In genomic region chr13:32428581-32429072, GRCh38 we compare ENCODE assay signal across 8 cellular contexts. TPM values are rescaled to one million over a fixed set of nuclear protein-coding genes. Genes with fewer than 3 reads are reported as not detected.
DNase-seq lines count a peak whose midpoint lies in the region; ATAC-seq and TF ChIP-seq lines count a peak whose summit lies in the region.

No MANE protein-coding gene starts in this region.

- DNase-seq in GM23338 (ENCODE audit: low spot score) (no peak), T-cell (peak in 1 of 34 experiments; percentile 11), fibroblast of the aortic adventitia (ENCODE audit: low read depth) (no peak), prostate gland (ENCODE audit: low spot score) (peak; percentile 9), LoVo (ENCODE audit: low spot score) (no peak), DMS153 treated with DMSO at 0.1 percent for 48 hours (lab: John Stamatoyannopoulos, UW; ENCODE audit: unreplicated experiment) (no peak), iPS-NIHi7 (ENCODE audit: extremely low spot score) (no peak)

- intact Hi-C loops in prostate gland (cut with DNase I) = no loop called here

- H3K36me3 ChIP-seq in GM23338 (ENCODE audit: insufficient read depth) = no peaks in the 10 kb centered on the region
- no peaks in the 10 kb centered on the region for H3K36me3 ChIP-seq in prostate gland

- no peak overlapping the region for H3K27ac Mint-ChIP-seq in GM23338
- H3K27ac Mint-ChIP-seq in T-cell = peak overlapping the region; percentile 92 to 96

- H3K9me3 Mint-ChIP-seq in GM23338 (no peaks in the 10 kb centered on the region; the same call in 2 of the 3 replicates), T-cell (no peaks in the 10 kb centered on the region)

- peaks cover 18% of the 10 kb centered on the region for H3K27me3 ChIP-seq in GM23338 (ENCODE audit: insufficient read depth)
- no peaks in the 10 kb centered on the region for H3K27me3 ChIP-seq in prostate gland (replicated peaks; ENCODE audit: insufficient read depth)

- POLR2A ChIA-PET in T-cell (lab: Charles Lee) = interaction anchor here (0.6 to 2.1 kb wide), 11 partner anchors 10 to 1285 kb away, joined by 3 to 7 read pairs (median 4); partner anchors contain the start of genes N4BP2L2 (in 2 of the 2), BRCA2 (in 1 of the 2) and ZAR1L (in 1 of the 2)

- TF ChIP-seq CTCF in GM23338 (conservative IDR thresholded peaks at IDR 0.05; ENCODE audit: low read depth in 2 of 2) = no peak
- TF ChIP-seq CTCF in fibroblast of the aortic adventitia (IDR thresholded peaks at IDR 0.05; ENCODE audit: insufficient read depth, low read length) = no peak
- no peak for TF ChIP-seq CTCF in prostate gland (IDR thresholded peaks at IDR 0.05)

- H3K27ac ChIP-seq in GM23338 (ENCODE audit: low read depth) (no peak overlapping the region; the same call in 1 of the 2 replicates), prostate gland (peak overlapping the region; percentile 89 to 92)

- H3K9me3 ChIP-seq in prostate gland = no peaks in the 10 kb centered on the region

- peaks cover 14% of the 10 kb centered on the region; the same call in 1 of the 2 replicates for H3F3A ChIP-seq in GM23338 (replicated peaks; ENCODE audit: low read depth)

- no peak for TF ChIP-seq POLR2A in prostate gland (IDR thresholded peaks at IDR 0.05)

- peak overlapping the region; percentile 95 for H3K4me2 ChIP-seq in GM23338

- H2AFZ ChIP-seq in GM23338 = peak overlapping the region; percentile 99

- H3K4me1 ChIP-seq in GM23338 (ENCODE audit: insufficient read depth) = peaks cover 18% of the 10 kb centered on the region
- H3K4me1 ChIP-seq in prostate gland (replicated peaks) = no peaks in the 10 kb centered on the region

- 0 out of 2 replicates have a peak, but pooled peaks cover 7% of the 10 kb centered on the region for H3K79me2 ChIP-seq in GM23338 (replicated peaks; ENCODE audit: insufficient read depth)

- H3K36me3 Mint-ChIP-seq in GM23338 (ENCODE audit: low read depth) (no peaks in the 10 kb centered on the region; the same call in 2 of the 3 replicates), T-cell (peaks cover 16% of the 10 kb centered on the region)

- H3K4me1 Mint-ChIP-seq in GM23338 (peaks cover 25% of the 10 kb centered on the region), T-cell (peaks cover 35 to 37% (median 35%) of the 10 kb centered on the region in 3 donors)

- H3K9me2 ChIP-seq in GM23338 (ENCODE audit: insufficient read depth) = no peaks in the 10 kb centered on the region

- H4K20me1 ChIP-seq in GM23338 (replicated peaks; ENCODE audit: insufficient read depth) = 0 out of 2 replicates have a peak, but pooled peaks cover 3% of the 10 kb centered on the region

- no peak for ATAC-seq in GM23338
- no peak for ATAC-seq in T-cell (replicated peaks in 1 of 4)
- ATAC-seq in HG02759 (IDR thresholded peaks at IDR 0.05; ENCODE audit: unreplicated experiment) = no peak

- peaks cover 8% of the 10 kb centered on the region for H3K27me3 Mint-ChIP-seq in GM23338 (ENCODE audit: insufficient read depth, low read depth, poor library complexity)
- no peaks in the 10 kb centered on the region for H3K27me3 Mint-ChIP-seq in T-cell

- 8% methylated on average over 7 of the region's 7 CpGs for WGBS in prostate gland

- H3K4me3 Mint-ChIP-seq in GM23338 = peak overlapping the region; percentile 71
- H3K4me3 Mint-ChIP-seq in T-cell = peak overlapping the region; percentile 84 to 99 (median 92)

- H3K4me3 ChIP-seq in GM23338 (peak overlapping the region; percentile 79), fibroblast of the aortic adventitia (ENCODE audit: low read depth, low read length) (peak overlapping the region; percentile 66), prostate gland (peak overlapping the region; percentile 69 to 85)

- CTCF ChIA-PET in T-cell (lab: Charles Lee) = interaction anchor here (0.6 to 1.5 kb wide), 6 partner anchors 14 to 152 kb away, joined by 3 to 6 read pairs (median 4); no protein-coding TSS in a partner anchor

TF ChIP-seq in GM23338, 12 proteins besides CTCF, POLR2A, EP300 and RAD21:
- no peak for TF ChIP-seq CREB1 (CRISPR knock-in tag; IDR thresholded peaks at IDR 0.05; ENCODE audit: low read depth)

RNA-seq across cellular contexts. Expression of gene N4BP2L1, which starts 0.7 kb away (rescaled TPM):
- total RNA-seq in GM23338 (2014; rRNA removed; shearing (Covaris generic)) = 3.0 and 4.1 TPM in 2 replicates
- polyA plus RNA-seq in GM23338 (2016; fragmentation: Nextera tagmentation; extraction: Ambion mirVana) = 1.8 and 3.3 TPM in 2 replicates
- total RNA-seq in T-cell (10 to 100 TPM; 37.7 to 59.6 (median 44.0) TPM), fibroblast of the aortic adventitia (ENCODE audit: low replicate concordance) (1.9 and 9.5 TPM in 2 replicates), prostate gland (10 to 100 TPM; 20.9 to 22.7 TPM)
